In genomic region chr11:114183041-114183511, GRCh38 we compare ENCODE assay signal across 9 cellular contexts.
DNase-seq lines count a peak whose midpoint lies in the region; ATAC-seq, FAIRE-seq and TF ChIP-seq lines count a peak whose summit lies in the region.
"Had no signal": no experiment of that assay in that cellular context is flagged by ENCODE, and none has a peak within 500 bp of the region (broad histone marks: within the 10 kb centered on the region; RNA-seq: fewer than 3 reads in every experiment).

No MANE protein-coding gene starts in this region.

- H3K27me3 ChIP-seq in DND-41 (ENCODE audit: insufficient read depth, low read length, poor library complexity), result peaks cover 5% of the 10 kb centered on the region
- no peaks in the 10 kb centered on the region for H3K27me3 ChIP-seq in esophagus muscularis mucosa

- peak overlapping the region; percentile 38; the same call in 1 of the 2 replicates for H3K4me2 ChIP-seq in DND-41 (ENCODE audit: insufficient read depth, low read length)

- WGBS in esophagus muscularis mucosa, result 63% methylated on average over 16 of the region's 16 CpGs

- no peaks in the 10 kb centered on the region for H3K9me3 ChIP-seq in DND-41 (ENCODE audit: insufficient read depth, low read length, severe bottlenecking)
- no peaks in the 10 kb centered on the region for H3K9me3 ChIP-seq in esophagus muscularis mucosa

- no peaks in the 10 kb centered on the region for H3K79me2 ChIP-seq in DND-41 (ENCODE audit: insufficient read depth, low read length)

- H2AFZ ChIP-seq in DND-41 (ENCODE audit: low read depth, low read length), result no peak overlapping the region

- ATAC-seq in DND-41 (ENCODE audit: insufficient read depth, low read depth), result peak; percentile 93

- no peaks in the 10 kb centered on the region for H3K36me3 ChIP-seq in DND-41 (ENCODE audit: insufficient read depth, low read length)
- peaks cover 12 to 49% (median 31%) of the 10 kb centered on the region in 4 donors for H3K36me3 ChIP-seq in esophagus muscularis mucosa

- intact Hi-C loops in esophagus muscularis mucosa (cut with DNase I), result no loop called here

- H3K4me1 ChIP-seq in DND-41 (ENCODE audit: insufficient read depth, low read length) (peaks cover 14% of the 10 kb centered on the region), esophagus muscularis mucosa (peaks cover 82 to 98% (median 90%) of the 10 kb centered on the region in 4 donors)

- peak; percentile 70 for DNase-seq in DND-41
- DNase-seq in activated CD8-positive, alpha-beta memory T cell treated with anti-CD3 and anti-CD28 coated beads for 48 hours (ENCODE audit: low read depth in 2 of 3, low spot score in 2 of 3), result peak in 2 of 3 experiments; percentile 22 to 35
- DNase-seq in esophagus muscularis mucosa (ENCODE audit: extremely low spot score), result no peak
- peak; percentile 39 to 51 for DNase-seq in stimulated activated CD4-positive, alpha-beta T cell treated with anti-CD3 and anti-CD28 coated beads, Interleukin-4, amount 100 ng/mL, for 4 hours
- DNase-seq in EL, result no peak
- DNase-seq in frontal cortex (ENCODE audit: low spot score in 2 of 2), result no peak
- DNase-seq in amniotic stem cell (lab: John Stamatoyannopoulos, UW), result no peak
- DNase-seq in RCC 7860 (ENCODE audit: low spot score), result no peak
- DNase-seq: kidney glomerular epithelial cell had no signal

- TF ChIP-seq CTCF in DND-41 (IDR thresholded peaks at IDR 0.05; ENCODE audit: borderline replicate concordance, extremely low read depth, low read length, poor library complexity, severe bottlenecking) (no peak), esophagus muscularis mucosa (IDR thresholded peaks at IDR 0.05) (no peak)

- no peak overlapping the region for H3K9ac ChIP-seq in DND-41 (ENCODE audit: low read depth, low read length)

- H4K20me1 ChIP-seq in DND-41 (ENCODE audit: insufficient read depth, low read length), result no peaks in the 10 kb centered on the region

- no peak for TF ChIP-seq POLR2A in esophagus muscularis mucosa (IDR thresholded peaks at IDR 0.05; ENCODE audit: low read depth)

- no peak overlapping the region for H3K27ac ChIP-seq in DND-41 (ENCODE audit: low read length)
- peak overlapping the region; percentile 93 to 100 (median 98) for H3K27ac ChIP-seq in esophagus muscularis mucosa (replicated peaks in 1 of 4)

- no peak for TF ChIP-seq EP300 in esophagus muscularis mucosa (IDR thresholded peaks at IDR 0.05)

- H3K4me3 ChIP-seq in DND-41 (ENCODE audit: low read depth in 1 of 2, low read length in 2 of 2), result no peak overlapping the region
- H3K4me3 ChIP-seq in esophagus muscularis mucosa, result peak overlapping the region in 2 of 4 donors; percentile 8 to 53

- FAIRE-seq in frontal cortex (lab: Jason Lieb, UNC) (no peak), RCC 7860 (lab: Jason Lieb, UNC) (no peak)

Comparison
In these comparisons a context has a peak if more than half of its experiments do, and no peak if none do; other contexts are left out.
1. DNase-seq: peak in DND-41 (single experiment), activated CD8-positive, alpha-beta memory T cell treated with anti-CD3 and anti-CD28 coated beads for 48 hours (2 of 3) and stimulated activated CD4-positive, alpha-beta T cell treated with anti-CD3 and anti-CD28 coated beads, Interleukin-4, amount 100 ng/mL, for 4 hours (2 of 2); none in esophagus muscularis mucosa (single experiment), EL (single experiment), frontal cortex (0 of 2), amniotic stem cell (single experiment) and RCC 7860 (single experiment).